ENCODE assay signal across 8 cellular contexts in genomic region chr7:36303202-36304098, GRCh38.
DNase-seq lines count a peak whose midpoint lies in the region; ATAC-seq, FAIRE-seq and TF ChIP-seq lines count a peak whose summit lies in the region.

No MANE protein-coding gene starts in this region.

- dilution Hi-C loops in endothelial cell of umbilical vein (cut with MboI; ENCODE audit: extremely low pct_ligation_motif_present, low sequenced_read_pairs): no loop called here

- peaks cover 23% of the 10 kb centered on the region for H3F3A ChIP-seq in GM23248 (ENCODE audit: insufficient read depth)

- peak overlapping the region; percentile 74 for H3K27ac ChIP-seq in GM23248
- peak overlapping the region; percentile 33 for H3K27ac ChIP-seq in endothelial cell of umbilical vein (ENCODE audit: insufficient read depth, low read depth, low read length)

- no peaks in the 10 kb centered on the region for H3K9me1 ChIP-seq in endothelial cell of umbilical vein (replicated peaks; ENCODE audit: control insufficient read depth, extremely low read depth, insufficient read depth, low read length)

- TF ChIP-seq POLR2A in endothelial cell of umbilical vein (IDR thresholded peaks at IDR 0.05; ENCODE audit: low read depth, low read length): no peak

- ATAC-seq in activated T-cell treated with anti-CD3 and anti-CD28 coated beads, Interleukin-2, amount 50 U/mL, for 4 hours: no peak
- ATAC-seq in GM18517 (IDR thresholded peaks at IDR 0.05; ENCODE audit: unreplicated experiment) (no peak), HG02870 (IDR thresholded peaks at IDR 0.05; ENCODE audit: unreplicated experiment) (no peak)

- 15 to 17% methylated on average over 8 of the region's 8 CpGs for WGBS in GM23248 (ENCODE audit: low coverage in 1 of 2, low lambda C conversion rate in 2 of 2, missing lambda C conversion rate in 2 of 2), 2 experiments

- H3K79me2 ChIP-seq in GM23248 (ENCODE audit: insufficient read depth) (no peaks in the 10 kb centered on the region), endothelial cell of umbilical vein (ENCODE audit: control insufficient read depth, insufficient read depth, low read length) (no peaks in the 10 kb centered on the region)

- H4K20me1 ChIP-seq in GM23248 (ENCODE audit: insufficient read depth): no peaks in the 10 kb centered on the region
- H4K20me1 ChIP-seq in endothelial cell of umbilical vein (replicated peaks; ENCODE audit: control insufficient read depth, extremely low read depth, insufficient read depth, low read length): no peaks in the 10 kb centered on the region

- peak overlapping the region; percentile 59 for H3K9ac ChIP-seq in GM23248
- no peak overlapping the region for H3K9ac ChIP-seq in endothelial cell of umbilical vein (replicated peaks; ENCODE audit: extremely low read depth, insufficient read depth, low read length)

- H3K4me1 Mint-ChIP-seq in activated T-cell treated with anti-CD3 and anti-CD28 coated beads, Interleukin-2, amount 50 U/mL, for 4 hours (ENCODE audit: low read depth): no peaks in the 10 kb centered on the region

- no peak overlapping the region for H3K4me3 Mint-ChIP-seq in activated T-cell treated with anti-CD3 and anti-CD28 coated beads, Interleukin-2, amount 50 U/mL, for 4 hours

- H3K9me3 Mint-ChIP-seq in activated T-cell treated with anti-CD3 and anti-CD28 coated beads, Interleukin-2, amount 50 U/mL, for 4 hours: no peaks in the 10 kb centered on the region

- H3K9me3 ChIP-seq in GM23248 (ENCODE audit: low read depth) (no peaks in the 10 kb centered on the region), endothelial cell of umbilical vein (replicated peaks; ENCODE audit: control insufficient read depth, insufficient read depth, low read length) (no peaks in the 10 kb centered on the region)

- H3K27me3 Mint-ChIP-seq in activated T-cell treated with anti-CD3 and anti-CD28 coated beads, Interleukin-2, amount 50 U/mL, for 4 hours (ENCODE audit: low read depth): no peaks in the 10 kb centered on the region

- peak overlapping the region; percentile 65 for H3K4me2 ChIP-seq in GM23248 (ENCODE audit: unreplicated experiment)
- peak overlapping the region; percentile 0 for H3K4me2 ChIP-seq in endothelial cell of umbilical vein (ENCODE audit: insufficient read depth, low read length)

- FAIRE-seq in endothelial cell of umbilical vein (lab: Jason Lieb, UNC): peak; percentile 81

- H3K9me2 ChIP-seq in GM23248 (ENCODE audit: insufficient read depth): no peaks in the 10 kb centered on the region

- no peak overlapping the region for H2AFZ ChIP-seq in GM23248
- no peak overlapping the region for H2AFZ ChIP-seq in endothelial cell of umbilical vein (ENCODE audit: low read depth, low read length)

- no peaks in the 10 kb centered on the region for H3K36me3 Mint-ChIP-seq in activated T-cell treated with anti-CD3 and anti-CD28 coated beads, Interleukin-2, amount 50 U/mL, for 4 hours (ENCODE audit: insufficient read depth)

- H3K27me3 ChIP-seq in GM23248 (replicated peaks; ENCODE audit: insufficient read depth) (no peaks in the 10 kb centered on the region), endothelial cell of umbilical vein (ENCODE audit: control insufficient read depth in 2 of 2, insufficient read depth in 2 of 2, low read length in 2 of 2) (no peaks in the 10 kb centered on the region)

- CTCF ChIA-PET in endothelial cell of umbilical vein (lab: Charles Lee): interaction anchor here (0.7 to 11.7 kb wide), 4 partner anchors 11 to 386 kb away, joined by 3 to 115 read pairs (median 16); no protein-coding TSS in a partner anchor

- DNase-seq in GM23248 (peak; percentile 100), NCI-H446 treated with DMSO at 0.1 percent for 48 hours (lab: John Stamatoyannopoulos, UW) (peak; percentile 91), endothelial cell of umbilical vein (ENCODE audit: low read depth, low spot score) (peak; percentile 54), mucosa of gallbladder (ENCODE audit: low spot score) (peak; percentile 83)
- no peak for DNase-seq in activated CD8-positive, alpha-beta memory T cell treated with anti-CD3 and anti-CD28 coated beads for 24 hours
- no peak for DNase-seq in activated T-cell treated with anti-CD3 and anti-CD28 coated beads, Interleukin-2, amount 50 U/mL, for 4 hours

- H3K4me3 ChIP-seq in GM23248: no peak overlapping the region
- no peak overlapping the region for H3K4me3 ChIP-seq in endothelial cell of umbilical vein (replicated peaks in 1 of 3; ENCODE audit: insufficient read depth in 1 of 3, low read depth in 1 of 3, low read length in 3 of 3)

- BruUV-seq in endothelial cell of umbilical vein (replicated peaks; lab: Mats Ljungman, UMichigan): no TSS peak

- intact Hi-C loops in endothelial cell of umbilical vein (cut with micrococcal nuclease): no loop called here

- no peaks in the 10 kb centered on the region for H3K36me3 ChIP-seq in GM23248 (ENCODE audit: low read depth)
- H3K36me3 ChIP-seq in endothelial cell of umbilical vein (ENCODE audit: control insufficient read depth in 2 of 2, extremely low read depth in 1 of 2, insufficient read depth in 2 of 2, low read length in 2 of 2): no peaks in the 10 kb centered on the region

- POLR2A ChIA-PET in endothelial cell of umbilical vein (lab: Charles Lee): no interaction called here

- in situ Hi-C loops in GM23248 (cut with MboI): loop anchor here (25.0 kb wide), 1 partner anchor 591 kb away; no protein-coding TSS in a partner anchor

- H3K4me1 ChIP-seq in GM23248 (ENCODE audit: insufficient read depth) (peaks cover 23% of the 10 kb centered on the region), endothelial cell of umbilical vein (ENCODE audit: control insufficient read depth, extremely low read depth, insufficient read depth, low read length) (peaks cover 28% of the 10 kb centered on the region)

- TF ChIP-seq CTCF in endothelial cell of umbilical vein (IDR thresholded peaks at IDR 0.05; ENCODE audit: extremely low read depth in 1 of 2, insufficient read depth in 1 of 2, low read depth in 1 of 2, low read length in 2 of 2): no peak

TF ChIP-seq in endothelial cell of umbilical vein, 7 proteins besides CTCF, POLR2A, EP300 and RAD21:
- TF ChIP-seq MYC (IDR thresholded peaks at IDR 0.05; ENCODE audit: low read depth, low read length) (no peak), FOS (IDR thresholded peaks at IDR 0.05; ENCODE audit: borderline replicate concordance, insufficient read depth, low read length) (peak; percentile 11)

Comparison
In these comparisons a context has a peak if more than half of its experiments do, and no peak if none do; other contexts are left out.
1. DNase-seq: peak in GM23248 (single experiment), NCI-H446 treated with DMSO at 0.1 percent for 48 hours (single experiment), endothelial cell of umbilical vein (single experiment) and mucosa of gallbladder (single experiment); none in activated CD8-positive, alpha-beta memory T cell treated with anti-CD3 and anti-CD28 coated beads for 24 hours (single experiment) and activated T-cell treated with anti-CD3 and anti-CD28 coated beads, Interleukin-2, amount 50 U/mL, for 4 hours (single experiment).